Comparison of ENCODE assay signal across 8 cellular contexts in genomic region chr11:279966-280761, GRCh38. TPM values are rescaled to one million over a fixed set of nuclear protein-coding genes. Genes with fewer than 3 reads are reported as not detected.
DNase-seq lines count a peak whose midpoint lies in the region; ATAC-seq and TF ChIP-seq lines count a peak whose summit lies in the region.

No MANE protein-coding gene starts in this region.

- DNase-seq in NCI-H2227 (lab: John Stamatoyannopoulos, UW; ENCODE audit: unreplicated experiment) (peak; percentile 59), NCI-H2227 treated with DMSO at 0.1 percent for 48 hours (lab: John Stamatoyannopoulos, UW) (no peak), glutamatergic neuron (no peak), neural progenitor cell (ENCODE audit: low spot score) (no peak), GDM1 (lab: John Stamatoyannopoulos, UW) (no peak)
- DNase-seq in activated CD8-positive, alpha-beta memory T cell treated with anti-CD3 and anti-CD28 coated beads, Interleukin-2, amount 10 ng/mL, durations not matched to agents 7 days and 5 days: peak; percentile 59
- peak; percentile 51 to 59 for DNase-seq in stimulated activated CD4-positive, alpha-beta T cell treated with anti-CD3 and anti-CD28 coated beads, Interleukin-2, amount 100 ng/mL, for 24 hours

- H3K27me3 Mint-ChIP-seq in activated CD8-positive, alpha-beta memory T cell treated with anti-CD3 and anti-CD28 coated beads, Interleukin-2, amount 10 ng/mL, durations not matched to agents 7 days and 5 days: peaks cover 60% of the 10 kb centered on the region
- H3K27me3 Mint-ChIP-seq in glutamatergic neuron (ENCODE audit: unreplicated experiment) (peaks cover 22% of the 10 kb centered on the region), neural progenitor cell (ENCODE audit: insufficient read depth, low read depth) (peaks cover 17% of the 10 kb centered on the region)

- H2AFZ ChIP-seq in neural progenitor cell (replicated peaks): no peak overlapping the region

- H3K4me2 ChIP-seq in neural progenitor cell: no peak overlapping the region

- no peaks in the 10 kb centered on the region for H3K79me2 ChIP-seq in neural progenitor cell (ENCODE audit: low read depth)

- peaks cover 4% of the 10 kb centered on the region for H3K4me1 ChIP-seq in neural progenitor cell

- no peaks in the 10 kb centered on the region for H3F3A ChIP-seq in neural progenitor cell (ENCODE audit: low read depth)

- H3K4me1 Mint-ChIP-seq in activated CD8-positive, alpha-beta memory T cell treated with anti-CD3 and anti-CD28 coated beads, Interleukin-2, amount 10 ng/mL, durations not matched to agents 7 days and 5 days: peaks cover 46% of the 10 kb centered on the region
- peaks cover 3% of the 10 kb centered on the region for H3K4me1 Mint-ChIP-seq in glutamatergic neuron (ENCODE audit: low read depth, unreplicated experiment)
- H3K4me1 Mint-ChIP-seq in neural progenitor cell: peaks cover 16% of the 10 kb centered on the region

- H3K9ac ChIP-seq in neural progenitor cell: no peak overlapping the region

- peak; percentile 59 for ATAC-seq in activated CD8-positive, alpha-beta memory T cell treated with anti-CD3 and anti-CD28 coated beads, Interleukin-2, amount 10 ng/mL, durations not matched to agents 7 days and 5 days
- no peak for ATAC-seq in GM18907 (IDR thresholded peaks at IDR 0.05; ENCODE audit: unreplicated experiment)

- no peaks in the 10 kb centered on the region for H4K20me1 ChIP-seq in neural progenitor cell (ENCODE audit: low read depth)

- peaks cover 8% of the 10 kb centered on the region for H3K27me3 ChIP-seq in neural progenitor cell

- no peak overlapping the region for H3K27ac ChIP-seq in neural progenitor cell

- H3K9me3 ChIP-seq in neural progenitor cell (ENCODE audit: low read depth): no peaks in the 10 kb centered on the region

- H3K36me3 ChIP-seq in neural progenitor cell: no peaks in the 10 kb centered on the region

- H3K27ac Mint-ChIP-seq in activated CD8-positive, alpha-beta memory T cell treated with anti-CD3 and anti-CD28 coated beads, Interleukin-2, amount 10 ng/mL, durations not matched to agents 7 days and 5 days: no peak overlapping the region
- no peak overlapping the region for H3K27ac Mint-ChIP-seq in glutamatergic neuron (ENCODE audit: unreplicated experiment)
- no peak overlapping the region for H3K27ac Mint-ChIP-seq in neural progenitor cell

- H3K36me3 Mint-ChIP-seq in activated CD8-positive, alpha-beta memory T cell treated with anti-CD3 and anti-CD28 coated beads, Interleukin-2, amount 10 ng/mL, durations not matched to agents 7 days and 5 days: peaks cover 25% of the 10 kb centered on the region
- H3K36me3 Mint-ChIP-seq in glutamatergic neuron (ENCODE audit: unreplicated experiment): peaks cover 5% of the 10 kb centered on the region
- H3K36me3 Mint-ChIP-seq in neural progenitor cell: no peaks in the 10 kb centered on the region

- CTCF ChIA-PET in activated CD8-positive, alpha-beta memory T cell treated with anti-CD3 and anti-CD28 coated beads, Interleukin-2, amount 10 ng/mL, durations not matched to agents 7 days and 5 days (lab: Charles Lee): interaction anchor here (1.1 to 5.2 kb wide), 8 partner anchors 10 to 416 kb away, joined by 3 to 29 read pairs (median 6); partner anchors contain the start of gene TMEM80

- peaks cover 3% of the 10 kb centered on the region for H3K9me3 Mint-ChIP-seq in activated CD8-positive, alpha-beta memory T cell treated with anti-CD3 and anti-CD28 coated beads, Interleukin-2, amount 10 ng/mL, durations not matched to agents 7 days and 5 days (ENCODE audit: low read depth)
- peaks cover 14% of the 10 kb centered on the region for H3K9me3 Mint-ChIP-seq in glutamatergic neuron (ENCODE audit: unreplicated experiment)
- H3K9me3 Mint-ChIP-seq in neural progenitor cell: peaks cover 7% of the 10 kb centered on the region

- TF ChIP-seq CTCF in glutamatergic neuron (IDR thresholded peaks at IDR 0.05; ENCODE audit: partially characterized antibody, unreplicated experiment) (no peak), neural progenitor cell (IDR thresholded peaks at IDR 0.05) (no peak)

- H3K4me3 ChIP-seq in neural progenitor cell: no peak overlapping the region

- peak overlapping the region; percentile 72 for H3K4me3 Mint-ChIP-seq in activated CD8-positive, alpha-beta memory T cell treated with anti-CD3 and anti-CD28 coated beads, Interleukin-2, amount 10 ng/mL, durations not matched to agents 7 days and 5 days
- H3K4me3 Mint-ChIP-seq in glutamatergic neuron (ENCODE audit: unreplicated experiment) (peak overlapping the region; percentile 59), neural progenitor cell (no peak overlapping the region)

RNA-seq across cellular contexts. Expression of gene NLRP6, which starts 2.0 kb away (rescaled TPM):
- 1 to 10 TPM; 3.8 to 6.9 TPM for total RNA-seq in activated CD8-positive, alpha-beta memory T cell treated with anti-CD3 and anti-CD28 coated beads, Interleukin-2, amount 10 ng/mL, durations not matched to agents 7 days and 5 days
- total RNA-seq in glutamatergic neuron (ENCODE audit: unreplicated experiment): not detected
- not detected in 2 replicates for total RNA-seq in neural progenitor cell (ENCODE audit: low replicate concordance)

RNA-seq across cellular contexts. Expression of gene PGGHG, which starts 8.8 kb away (rescaled TPM):
- 100 to 1,000 TPM; 214 to 229 TPM for total RNA-seq in activated CD8-positive, alpha-beta memory T cell treated with anti-CD3 and anti-CD28 coated beads, Interleukin-2, amount 10 ng/mL, durations not matched to agents 7 days and 5 days
- total RNA-seq in glutamatergic neuron (ENCODE audit: unreplicated experiment): 14.4 TPM
- total RNA-seq in neural progenitor cell (ENCODE audit: low replicate concordance): 20.5 and 44.4 TPM in 2 replicates

RNA-seq across cellular contexts. Expression of gene IFITM5, which starts 19.2 kb away (rescaled TPM):
- not detected for total RNA-seq in activated CD8-positive, alpha-beta memory T cell treated with anti-CD3 and anti-CD28 coated beads, Interleukin-2, amount 10 ng/mL, durations not matched to agents 7 days and 5 days
- total RNA-seq in glutamatergic neuron (ENCODE audit: unreplicated experiment) (not detected), neural progenitor cell (ENCODE audit: low replicate concordance) (not detected in 2 replicates)

RNA-seq across cellular contexts. Expression of gene IFITM2, which starts 27.5 kb away (rescaled TPM):
- 1,000 to 10,000 TPM in 1 of 2 experiments, 100 to 1,000 TPM in 1; 646 to 1,401 TPM for total RNA-seq in activated CD8-positive, alpha-beta memory T cell treated with anti-CD3 and anti-CD28 coated beads, Interleukin-2, amount 10 ng/mL, durations not matched to agents 7 days and 5 days
- total RNA-seq in glutamatergic neuron (ENCODE audit: unreplicated experiment) (2.5 TPM), neural progenitor cell (ENCODE audit: low replicate concordance) (10.5 and 63.9 TPM in 2 replicates)

RNA-seq across cellular contexts. Expression of gene IFITM1, which starts 33.7 kb away (rescaled TPM):
- total RNA-seq in activated CD8-positive, alpha-beta memory T cell treated with anti-CD3 and anti-CD28 coated beads, Interleukin-2, amount 10 ng/mL, durations not matched to agents 7 days and 5 days: 100 to 1,000 TPM; 459 to 909 TPM
- total RNA-seq in glutamatergic neuron (ENCODE audit: unreplicated experiment) (2.6 TPM), neural progenitor cell (ENCODE audit: low replicate concordance) (13.3 and 48.6 TPM in 2 replicates)

Comparison
In these comparisons a context has a peak if more than half of its experiments do, and no peak if none do; other contexts are left out.
1. DNase-seq: peak in NCI-H2227 (single experiment), activated CD8-positive, alpha-beta memory T cell treated with anti-CD3 and anti-CD28 coated beads, Interleukin-2, amount 10 ng/mL, durations not matched to agents 7 days and 5 days (single experiment) and stimulated activated CD4-positive, alpha-beta T cell treated with anti-CD3 and anti-CD28 coated beads, Interleukin-2, amount 100 ng/mL, for 24 hours (2 of 2); none in NCI-H2227 treated with DMSO at 0.1 percent for 48 hours (single experiment), glutamatergic neuron (single experiment), neural progenitor cell (single experiment) and GDM1 (single experiment).